ENCODE assay signal across 8 cellular contexts in genomic region chr9:97632406-97632991, GRCh38. TPM values are rescaled to one million over a fixed set of nuclear protein-coding genes. Genes with fewer than 3 reads are reported as not detected.
DNase-seq lines count a peak whose midpoint lies in the region; ATAC-seq, FAIRE-seq and TF ChIP-seq lines count a peak whose summit lies in the region.

No MANE protein-coding gene starts in this region.

- H4K20me1 ChIP-seq in keratinocyte (ENCODE audit: control insufficient read depth, extremely low read depth, insufficient read depth, low read length) (peaks cover 3% of the 10 kb centered on the region), smooth muscle cell (ENCODE audit: low read depth) (peaks cover 34% of the 10 kb centered on the region)

- CTCF ChIA-PET in Calu3 (lab: Charles Lee), result interaction anchor here (0.9 to 1.5 kb wide), 3 partner anchors 17 to 66 kb away, joined by 3 to 4 read pairs (median 3); no protein-coding TSS in a partner anchor

- intact Hi-C loops in Calu3 (cut with micrococcal nuclease; ENCODE audit: unreplicated experiment), result no loop called here

- H3K9me1 ChIP-seq in keratinocyte (ENCODE audit: control insufficient read depth, extremely low read depth, insufficient read depth, low read length), result peaks cover 2% of the 10 kb centered on the region

- in situ Hi-C loops in brain microvascular endothelial cell (cut with HindIII; ENCODE audit: low pct_ligation_motif_present, low sequenced_read_pairs) (no loop called here), KBM-7 (cut with MboI; ENCODE audit: low pct_unique_long_range_greater_than_20kb, low sequenced_read_pairs) (no loop called here)

- peaks cover 8% of the 10 kb centered on the region; the same call in 1 of the 2 replicates for H3K36me3 ChIP-seq in SJSA1
- H3K36me3 ChIP-seq in brain microvascular endothelial cell (replicated peaks), result no peaks in the 10 kb centered on the region
- H3K36me3 ChIP-seq in keratinocyte (ENCODE audit: control insufficient read depth in 2 of 2, extremely low read depth in 1 of 2, insufficient read depth in 2 of 2, low read length in 2 of 2), result peaks cover 0 to 2% of the 10 kb centered on the region in 2 experiments
- no peaks in the 10 kb centered on the region for H3K36me3 ChIP-seq in smooth muscle cell (ENCODE audit: low read depth)

- H3K4me1 Mint-ChIP-seq in Calu3 (ENCODE audit: low read depth, unreplicated experiment), result peaks cover 21% of the 10 kb centered on the region

- H3K9me3 ChIP-seq in SJSA1 (replicated peaks) (no peaks in the 10 kb centered on the region), keratinocyte (ENCODE audit: control insufficient read depth, low read depth, low read length) (no peaks in the 10 kb centered on the region), smooth muscle cell (replicated peaks; ENCODE audit: low read depth) (no peaks in the 10 kb centered on the region)

- H3F3A ChIP-seq in smooth muscle cell (ENCODE audit: low read depth), result peaks cover 11% of the 10 kb centered on the region

- H3K4me3 Mint-ChIP-seq in Calu3 (ENCODE audit: low read depth, unreplicated experiment), result peak overlapping the region; percentile 99

- no peaks in the 10 kb centered on the region for H3K27me3 Mint-ChIP-seq in Calu3 (ENCODE audit: unreplicated experiment)

- DNase-seq in Calu3 (peak; percentile 2), HT-29 (ENCODE audit: low spot score) (peak; percentile 78), SJSA1 (ENCODE audit: low read depth in 1 of 2, low spot score in 2 of 2) (peak in 1 of 2 experiments; percentile 92), brain microvascular endothelial cell (peak; percentile 68), keratinocyte (ENCODE audit: low read depth, low spot score) (peak; percentile 19), smooth muscle cell (lab: John Stamatoyannopoulos, UW; ENCODE audit: unreplicated experiment) (peak; percentile 33), KBM-7 (no peak)

- dilution Hi-C loops in keratinocyte (cut with MboI; ENCODE audit: extremely low pct_ligation_motif_present, low sequenced_read_pairs), result no loop called here

- H3K4me3 ChIP-seq in SJSA1 (peak overlapping the region; percentile 66), brain microvascular endothelial cell (ENCODE audit: low read depth, low read length) (peak overlapping the region; percentile 95), keratinocyte (ENCODE audit: control insufficient read depth in 2 of 3, extremely low read depth in 1 of 3, insufficient read depth in 2 of 3, low read depth in 1 of 3, low read length in 3 of 3) (peak overlapping the region; percentile 87 to 99 (median 98)), smooth muscle cell (peak overlapping the region; percentile 81)

- H2AFZ ChIP-seq in keratinocyte (ENCODE audit: control insufficient read depth, low read length), result peak overlapping the region; percentile 99
- H2AFZ ChIP-seq in smooth muscle cell (ENCODE audit: low read depth), result peak overlapping the region; percentile 81

- peak overlapping the region; percentile 100 for H3K27ac Mint-ChIP-seq in Calu3 (ENCODE audit: unreplicated experiment)

- BruUV-seq in Calu3 (replicated peaks; lab: Mats Ljungman, UMichigan), result TSS peak; percentile 83

- peaks cover 65% of the 10 kb centered on the region for H3K79me2 ChIP-seq in keratinocyte (ENCODE audit: control insufficient read depth, insufficient read depth, low read length)
- H3K79me2 ChIP-seq in smooth muscle cell (ENCODE audit: low read depth), result peaks cover 78% of the 10 kb centered on the region

- peaks cover 41% of the 10 kb centered on the region for H3K36me3 Mint-ChIP-seq in Calu3 (ENCODE audit: insufficient read depth, unreplicated experiment)

- H3K4me1 ChIP-seq in SJSA1 (replicated peaks), result peaks cover 20% of the 10 kb centered on the region
- peaks cover 25% of the 10 kb centered on the region for H3K4me1 ChIP-seq in keratinocyte (ENCODE audit: control insufficient read depth, extremely low read depth, insufficient read depth, low read length)
- peaks cover 30% of the 10 kb centered on the region for H3K4me1 ChIP-seq in smooth muscle cell (ENCODE audit: low read depth)

- H3K27me3 ChIP-seq in SJSA1 (replicated peaks), result no peaks in the 10 kb centered on the region
- no peaks in the 10 kb centered on the region for H3K27me3 ChIP-seq in brain microvascular endothelial cell (replicated peaks)
- H3K27me3 ChIP-seq in keratinocyte (ENCODE audit: control insufficient read depth, extremely low read depth, insufficient read depth, low read length), result no peaks in the 10 kb centered on the region
- H3K27me3 ChIP-seq in smooth muscle cell (ENCODE audit: low read depth), result no peaks in the 10 kb centered on the region

- no peak for FAIRE-seq in keratinocyte (lab: Jason Lieb, UNC)

- H3K27ac ChIP-seq in SJSA1 (peak overlapping the region; percentile 97), brain microvascular endothelial cell (peak overlapping the region; percentile 97), keratinocyte (ENCODE audit: control insufficient read depth, insufficient read depth, low read length) (peak overlapping the region; percentile 100), smooth muscle cell (ENCODE audit: low read depth) (peak overlapping the region; percentile 98)

- peak overlapping the region; percentile 100 for H3K9ac ChIP-seq in keratinocyte (ENCODE audit: control insufficient read depth, extremely low read depth, insufficient read depth, low read length)
- H3K9ac ChIP-seq in smooth muscle cell (ENCODE audit: low read depth), result peak overlapping the region; percentile 95

- H3K9me3 Mint-ChIP-seq in Calu3 (ENCODE audit: low read depth, unreplicated experiment), result no peaks in the 10 kb centered on the region

- TF ChIP-seq CTCF in Calu3 (IDR thresholded peaks at IDR 0.05; ENCODE audit: unreplicated experiment), result no peak
- TF ChIP-seq CTCF in brain microvascular endothelial cell (IDR thresholded peaks at IDR 0.05; ENCODE audit: low read depth, low read length, missing control alignments), result no peak
- TF ChIP-seq CTCF in keratinocyte (optimal IDR thresholded peaks at IDR 0.05 in 1 of 3, IDR thresholded peaks at IDR 0.05 in 1 of 3, conservative IDR thresholded peaks at IDR 0.05 in 1 of 3; ENCODE audit: extremely low read depth in 1 of 3, insufficient read depth in 2 of 3, low read length in 3 of 3), result no peak
- TF ChIP-seq CTCF in smooth muscle cell (IDR thresholded peaks at IDR 0.05; ENCODE audit: borderline replicate concordance, insufficient read depth, poor library complexity, severe bottlenecking), result no peak

- ATAC-seq in GM21381 (IDR thresholded peaks at IDR 0.05; ENCODE audit: unreplicated experiment), result peak; percentile 12

- peak overlapping the region; percentile 100 for H3K4me2 ChIP-seq in keratinocyte (ENCODE audit: control insufficient read depth, extremely low read depth, insufficient read depth, low read depth, low read length)
- peak overlapping the region; percentile 88 for H3K4me2 ChIP-seq in smooth muscle cell

- WGBS in smooth muscle cell (ENCODE audit: low lambda C conversion rate), result 1% methylated on average over 25 of the region's 25 CpGs

RNA-seq across cellular contexts. Expression of gene TSTD2, which starts 0.7 kb away (rescaled TPM):
- 12.6 and 12.7 TPM in 2 replicates for total RNA-seq in Calu3 (2022)
- total RNA-seq in HT-29 (2014; rRNA removed; shearing (Covaris generic)), result 10.0 and 10.6 TPM in 2 replicates
- total RNA-seq in SJSA1 (2014; rRNA removed; shearing (Covaris generic)), result 11.9 and 16.2 TPM in 2 replicates
- polyA plus RNA-seq in keratinocyte, result 11.5 to 17.8 TPM (median 17.2 TPM) in 3 replicates
- polyA plus RNA-seq in keratinocyte (2011; ENCODE audit: low read depth), result 2.6 TPM
- polyA plus RNA-seq in keratinocyte (2011; cell fraction: cytosol; rRNA removed), result 6.0 and 9.3 TPM in 2 replicates
- 31.6 and 34.8 TPM in 2 replicates for polyA plus RNA-seq in keratinocyte (2011; cell fraction: nucleus; rRNA removed)
- polyA plus RNA-seq in keratinocyte (2012; ENCODE audit: low replicate concordance), result 5.5 and 7.6 TPM in 2 replicates
- polyA minus RNA-seq in keratinocyte, result 6.9 to 19.5 TPM (median 17.0 TPM) in 3 replicates
- polyA minus RNA-seq in keratinocyte (2011; cell fraction: cytosol; rRNA and poly(A)+ RNA removed), result 15.5 TPM
- polyA minus RNA-seq in keratinocyte (2011; cell fraction: nucleus; rRNA and poly(A)+ RNA removed), result 13.7 and 21.3 TPM in 2 replicates
- 22.6 and 23.5 TPM in 2 replicates for total RNA-seq in smooth muscle cell
- 8.5 and 9.3 TPM in 2 replicates for polyA plus RNA-seq in smooth muscle cell

RNA-seq across cellular contexts. Expression of gene NCBP1, which starts 1.1 kb away (rescaled TPM):
- total RNA-seq in Calu3 (2022), result 28.0 and 32.2 TPM in 2 replicates
- total RNA-seq in HT-29 (2014; rRNA removed; shearing (Covaris generic)), result 25.9 and 27.9 TPM in 2 replicates
- total RNA-seq in SJSA1 (2014; rRNA removed; shearing (Covaris generic)), result 42.8 and 43.7 TPM in 2 replicates
- 24.0 to 38.6 TPM (median 25.0 TPM) in 3 replicates for polyA plus RNA-seq in keratinocyte
- 32.0 TPM for polyA plus RNA-seq in keratinocyte (2011; ENCODE audit: low read depth)
- polyA plus RNA-seq in keratinocyte (2011; cell fraction: cytosol; rRNA removed), result 12.6 and 28.7 TPM in 2 replicates
- polyA plus RNA-seq in keratinocyte (2011; cell fraction: nucleus; rRNA removed), result 25.9 and 41.2 TPM in 2 replicates
- polyA plus RNA-seq in keratinocyte (2012; ENCODE audit: low replicate concordance), result 14.4 and 26.0 TPM in 2 replicates
- 10.1 to 37.6 TPM (median 18.3 TPM) in 3 replicates for polyA minus RNA-seq in keratinocyte
- polyA minus RNA-seq in keratinocyte (2011; cell fraction: cytosol; rRNA and poly(A)+ RNA removed), result 12.9 TPM
- 20.0 and 34.4 TPM in 2 replicates for polyA minus RNA-seq in keratinocyte (2011; cell fraction: nucleus; rRNA and poly(A)+ RNA removed)
- total RNA-seq in smooth muscle cell, result 29.5 and 33.4 TPM in 2 replicates
- 21.2 and 22.7 TPM in 2 replicates for polyA plus RNA-seq in smooth muscle cell
